ENCODE assay signal across 34 cellular contexts in the genomic region with DNA sequence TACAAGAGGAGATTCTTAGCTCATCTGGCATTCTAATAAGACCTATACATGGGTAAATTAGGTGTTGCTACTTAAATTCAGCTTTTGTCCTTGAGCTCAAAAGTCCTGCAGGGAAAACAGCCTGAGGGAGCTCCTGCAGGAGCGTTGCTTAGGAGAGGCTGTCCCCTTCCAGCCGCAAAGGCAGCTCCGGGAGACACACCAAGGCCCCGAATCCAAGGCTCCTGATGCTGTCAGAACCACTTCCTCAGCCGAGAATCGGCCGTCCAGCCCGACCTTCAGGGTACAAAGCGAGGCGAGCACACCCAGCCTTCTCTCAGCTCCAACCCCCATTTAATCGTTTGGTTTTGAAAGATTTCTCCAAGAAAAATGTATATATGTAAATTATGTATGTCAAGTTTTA.
"Had no signal": no experiment of that assay in that cellular context is flagged by ENCODE, and none has a peak within 500 bp of the region (broad histone marks: within the 10 kb centered on the region; RNA-seq: fewer than 3 reads in every experiment).

No MANE protein-coding gene starts in this region.

- H3K27me3 Mint-ChIP-seq: activated CD4-positive, alpha-beta T cell treated with anti-CD3 and anti-CD28 coated beads, Interleukin-2, amount 10 ng/mL, durations not matched to agents 7 days and 5 days had no signal

- DNase-seq: activated CD4-positive, alpha-beta memory T cell treated with anti-CD3 and anti-CD28 coated beads for 36 hours; activated CD4-positive, alpha-beta T cell treated with anti-CD3 and anti-CD28 coated beads for 36 hours; activated CD4-positive, alpha-beta T cell treated with anti-CD3 and anti-CD28 coated beads, Interleukin-2, amount 10 ng/mL, durations not matched to agents 7 days and 5 days; activated CD8-positive, alpha-beta memory T cell treated with anti-CD3 and anti-CD28 coated beads, Interleukin-2, amount 50 U/mL, for 4 hours; activated gamma-delta T cell treated with Interleukin-2 at 50 U/mL for 16 hours; activated naive CD4-positive, alpha-beta T cell treated with anti-CD3 and anti-CD28 coated beads for 36 hours; activated T-cell treated with anti-CD3 and anti-CD28 coated beads for 4 hours; activated T-cell treated with anti-CD3 and anti-CD28 coated beads, Interleukin-2, amount 50 U/mL, for 4 hours; adrenal gland; body of pancreas; central memory CD4-positive, alpha-beta T cell; Kasumi-1; MG63; NCI-H1048; NCI-H1105 treated with DMSO at 0.1 percent for 48 hours; NCI-H1436 treated with DMSO at 0.1 percent for 48 hours; NCI-H187; NCI-H2029 treated with DMSO at 0.1 percent for 48 hours; NCI-H2107; NCI-H2171; NCI-H446; NCI-H510A treated with DMSO at 0.1 percent for 48 hours; NCI-H526 treated with DMSO at 0.1 percent for 48 hours; NCI-H82; PC-3; Peyer's patch; SHP77 treated with DMSO at 0.1 percent for 48 hours; SK-N-SH had no signal

- H3K9me3 Mint-ChIP-seq: activated CD4-positive, alpha-beta memory T cell treated with anti-CD3 and anti-CD28 coated beads for 36 hours; activated CD4-positive, alpha-beta T cell treated with anti-CD3 and anti-CD28 coated beads, Interleukin-2, amount 10 ng/mL, durations not matched to agents 7 days and 5 days; activated naive CD4-positive, alpha-beta T cell treated with anti-CD3 and anti-CD28 coated beads for 36 hours; activated naive CD4-positive, alpha-beta T cell treated with anti-CD3 and anti-CD28 coated beads, Interleukin-2, amount 50 U/mL, for 72 hours; activated T-cell treated with anti-CD3 and anti-CD28 coated beads, Interleukin-2, amount 50 U/mL, for 4 hours; activated T-helper 1 cell treated with anti-CD3 and anti-CD28 coated beads, Interleukin-12 subunit alpha, Interleukin-12 subunit beta, Interleukin-2, Interleukin-4 antibody, amounts not matched to agents 30 ng/mL and 10 ng/mL and 1 ng/mL, durations not matched to agents 14 hours and 24 hours and 36 hours; T-helper 1 cell treated with Interleukin-12 subunit alpha and Interleukin-12 subunit beta and Interleukin-4 antibody, amounts not matched to agents 30 μg/mL and 1 μg/mL, for 36 hours; T-helper 2 cell treated with Interferon-gamma antibody and Interleukin-4, amounts not matched to agents 5 μg/mL and 100 μg/mL, for 36 hours had no signal

- H3K27me3 ChIP-seq: body of pancreas, MG63, Peyer's patch had no signal

- H3K9ac ChIP-seq: SK-N-SH had no signal

- H3K9me3 ChIP-seq: adrenal gland, body of pancreas, MG63, Peyer's patch, SJSA1, SK-N-SH had no signal

- H3K9me2 ChIP-seq: SK-N-SH had no signal

- H3K36me3 ChIP-seq: adrenal gland, MG63, Peyer's patch, SJSA1 had no signal

- H3K4me3 ChIP-seq: adrenal gland, body of pancreas, MG63, Peyer's patch, SJSA1 had no signal

- H3K4me1 ChIP-seq: adrenal gland, body of pancreas, Peyer's patch, SJSA1 had no signal

- H3K27ac ChIP-seq: adrenal gland, body of pancreas, Peyer's patch, SJSA1 had no signal

- H3K4me1 Mint-ChIP-seq: activated CD4-positive, alpha-beta T cell treated with anti-CD3 and anti-CD28 coated beads for 36 hours; activated CD4-positive, alpha-beta T cell treated with anti-CD3 and anti-CD28 coated beads, Interleukin-2, amount 10 ng/mL, durations not matched to agents 7 days and 5 days had no signal

- H3K36me3 Mint-ChIP-seq: activated CD4-positive, alpha-beta memory T cell treated with anti-CD3 and anti-CD28 coated beads for 36 hours; activated naive CD4-positive, alpha-beta T cell treated with anti-CD3 and anti-CD28 coated beads, Interleukin-2, amount 50 U/mL, for 72 hours had no signal

- H3K4me3 Mint-ChIP-seq: activated CD4-positive, alpha-beta memory T cell treated with anti-CD3 and anti-CD28 coated beads for 36 hours; activated CD4-positive, alpha-beta T cell treated with anti-CD3 and anti-CD28 coated beads for 36 hours; activated CD4-positive, alpha-beta T cell treated with anti-CD3 and anti-CD28 coated beads, Interleukin-2, amount 10 ng/mL, durations not matched to agents 7 days and 5 days; activated naive CD4-positive, alpha-beta T cell treated with anti-CD3 and anti-CD28 coated beads for 36 hours; activated T-cell treated with anti-CD3 and anti-CD28 coated beads, Interleukin-2, amount 50 U/mL, for 4 hours; activated T-helper 1 cell treated with anti-CD3 and anti-CD28 coated beads, Interleukin-12 subunit alpha, Interleukin-12 subunit beta, Interleukin-2, Interleukin-4 antibody, amounts not matched to agents 30 ng/mL and 10 ng/mL and 1 ng/mL, durations not matched to agents 14 hours and 24 hours and 36 hours; T-helper 1 cell treated with Interleukin-12 subunit alpha and Interleukin-12 subunit beta and Interleukin-4 antibody, amounts not matched to agents 30 μg/mL and 1 μg/mL, for 36 hours; T-helper 2 cell treated with Interferon-gamma antibody and Interleukin-4, amounts not matched to agents 5 μg/mL and 100 μg/mL, for 36 hours had no signal

- ATAC-seq: activated CD4-positive, alpha-beta T cell treated with anti-CD3 and anti-CD28 coated beads for 36 hours; activated CD4-positive, CD25-positive, alpha-beta regulatory T cell treated with anti-CD3 and anti-CD28 coated beads, Interleukin-2, amount 50 U/mL, for 24 hours; activated naive CD4-positive, alpha-beta T cell treated with anti-CD3 and anti-CD28 coated beads, Interleukin-2, amount 50 U/mL, for 72 hours; activated T-cell treated with anti-CD3 and anti-CD28 coated beads, Interleukin-2, amount 50 U/mL, for 4 hours; body of pancreas; PC-3 had no signal

- H3K27ac Mint-ChIP-seq: activated CD4-positive, alpha-beta memory T cell treated with anti-CD3 and anti-CD28 coated beads for 36 hours; activated CD4-positive, alpha-beta T cell treated with anti-CD3 and anti-CD28 coated beads for 36 hours; activated CD4-positive, alpha-beta T cell treated with anti-CD3 and anti-CD28 coated beads, Interleukin-2, amount 10 ng/mL, durations not matched to agents 7 days and 5 days; activated naive CD4-positive, alpha-beta T cell treated with anti-CD3 and anti-CD28 coated beads for 36 hours; activated naive CD4-positive, alpha-beta T cell treated with anti-CD3 and anti-CD28 coated beads, Interleukin-2, amount 50 U/mL, for 72 hours; activated T-helper 1 cell treated with anti-CD3 and anti-CD28 coated beads, Interleukin-12 subunit alpha, Interleukin-12 subunit beta, Interleukin-2, Interleukin-4 antibody, amounts not matched to agents 30 ng/mL and 10 ng/mL and 1 ng/mL, durations not matched to agents 14 hours and 24 hours and 36 hours; T-helper 1 cell treated with Interleukin-12 subunit alpha and Interleukin-12 subunit beta and Interleukin-4 antibody, amounts not matched to agents 30 μg/mL and 1 μg/mL, for 36 hours; T-helper 2 cell treated with Interferon-gamma antibody and Interleukin-4, amounts not matched to agents 5 μg/mL and 100 μg/mL, for 36 hours had no signal

- H3K4me2 ChIP-seq: SK-N-SH had no signal
